In the genomic region with DNA sequence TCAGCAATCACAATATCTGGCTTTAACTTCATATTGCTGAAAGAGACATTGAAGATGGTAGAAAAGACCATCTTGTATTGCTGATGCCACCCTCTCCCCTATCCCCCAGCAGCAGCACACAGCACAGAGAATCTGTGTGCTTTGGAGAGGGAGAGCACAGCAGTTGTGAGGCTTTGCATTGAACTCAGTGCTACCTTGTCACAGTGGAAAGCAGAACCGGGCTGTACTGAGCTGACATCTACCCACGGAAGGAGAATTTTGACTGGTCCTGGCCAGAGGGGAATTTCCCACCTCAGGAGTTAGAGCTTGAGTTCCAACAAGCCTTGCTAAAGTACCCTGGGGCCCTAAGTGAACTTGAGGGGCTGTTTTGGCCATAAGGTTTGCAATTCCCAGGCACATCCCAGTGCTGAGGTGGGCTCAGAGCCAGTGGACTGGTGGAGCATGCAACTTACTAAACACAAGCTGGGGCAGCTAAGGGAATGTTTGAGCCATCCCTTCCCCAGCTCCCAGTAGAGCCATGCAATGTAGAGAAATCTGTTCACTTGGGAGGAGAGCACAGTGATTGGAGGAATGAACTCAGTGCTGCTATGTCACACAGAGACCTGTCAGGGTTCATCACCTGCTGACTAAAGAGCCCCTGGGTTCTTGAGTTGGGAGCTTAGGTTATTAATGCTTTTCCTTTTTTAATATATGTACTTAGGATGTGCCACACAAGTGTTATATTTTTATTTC, we compare ENCODE assay signal across 13 cellular contexts.
DNase-seq lines count a peak whose midpoint lies in the region; ATAC-seq and TF ChIP-seq lines count a peak whose summit lies in the region.
"Had no signal": no experiment of that assay in that cellular context is flagged by ENCODE, and none has a peak within 500 bp of the region (broad histone marks: within the 10 kb centered on the region; RNA-seq: fewer than 3 reads in every experiment).

No MANE protein-coding gene starts in this region.

- no peak overlapping the region for H2BK12ac ChIP-seq in trophoblast cell (ENCODE audit: low read length)

- no peak overlapping the region for H3K27ac ChIP-seq in trophoblast cell (ENCODE audit: low read depth, low read length)
- H3K27ac ChIP-seq: cardiac muscle cell, tibial artery had no signal

- no peak overlapping the region for H4K12ac ChIP-seq in trophoblast cell (ENCODE audit: low read depth, low read length)

- H3K79me2 ChIP-seq in trophoblast cell (ENCODE audit: control insufficient read depth, insufficient read depth, low read length, poor library complexity): no peaks in the 10 kb centered on the region

- H4K8ac ChIP-seq in trophoblast cell (ENCODE audit: low read depth, low read length): no peak overlapping the region

- peak; percentile 58 for DNase-seq in activated CD4-positive, alpha-beta T cell treated with anti-CD3 and anti-CD28 coated beads, Interleukin-2, amount 10 ng/mL, durations not matched to agents 24 days and 14 days
- no peak for DNase-seq in activated CD4-positive, alpha-beta T cell treated with anti-CD3 and anti-CD28 coated beads, Interleukin-2, amount 50 U/mL, for 1 hour
- DNase-seq in trophoblast cell (no peak), CD14-positive monocyte (ENCODE audit: low spot score) (no peak), Ammon's horn (ENCODE audit: low spot score) (no peak), GM03348 (ENCODE audit: low spot score) (no peak)
- DNase-seq: left ventricle myocardium superior, NCI-H526 treated with DMSO at 0.1 percent for 48 hours, T-cell, tibial artery had no signal

- no peak overlapping the region for H2AK5ac ChIP-seq in trophoblast cell (ENCODE audit: low read length)

- no CpG with 5 or more reads among the region's 2 CpGs for WGBS in trophoblast cell (ENCODE audit: extremely low coverage, insufficient coverage, insufficient read length)

- H3K36me3 ChIP-seq in trophoblast cell (ENCODE audit: control insufficient read depth in 1 of 2, insufficient read depth in 2 of 2, low read length in 2 of 2): no peaks in the 10 kb centered on the region
- H3K36me3 ChIP-seq: cardiac muscle cell, tibial artery had no signal

- H2AFZ ChIP-seq in trophoblast cell (ENCODE audit: insufficient read depth, low read length, poor library complexity): no peak overlapping the region

- H3K4me1 Mint-ChIP-seq in activated CD4-positive, alpha-beta T cell treated with anti-CD3 and anti-CD28 coated beads, Interleukin-2, amount 10 ng/mL, durations not matched to agents 24 days and 14 days: peaks cover 16% of the 10 kb centered on the region
- H3K4me1 Mint-ChIP-seq in CD14-positive monocyte: peaks cover 17% of the 10 kb centered on the region

- no peak overlapping the region for H3K18ac ChIP-seq in trophoblast cell (ENCODE audit: low read length)

- H3K23ac ChIP-seq in trophoblast cell (ENCODE audit: low read length): peak overlapping the region; percentile 23

- H3K4me3 ChIP-seq in trophoblast cell (ENCODE audit: low read depth, low read length): no peak overlapping the region
- H3K4me3 ChIP-seq: cardiac muscle cell, tibial artery had no signal

- no peaks in the 10 kb centered on the region for H3K27me3 ChIP-seq in trophoblast cell (ENCODE audit: insufficient read depth, low read length)
- H3K27me3 ChIP-seq: cardiac muscle cell had no signal

- no peak overlapping the region for H3K14ac ChIP-seq in trophoblast cell (ENCODE audit: low read length)

- no peaks in the 10 kb centered on the region for H3K9me3 Mint-ChIP-seq in activated CD4-positive, alpha-beta T cell treated with anti-CD3 and anti-CD28 coated beads, Interleukin-2, amount 10 ng/mL, durations not matched to agents 24 days and 14 days
- peaks cover 0 to 1% (median 0%) of the 10 kb centered on the region in 7 donors for H3K9me3 Mint-ChIP-seq in CD14-positive monocyte
- H3K9me3 Mint-ChIP-seq: T-cell had no signal

- H3K4me2 ChIP-seq in trophoblast cell (ENCODE audit: low read length): no peak overlapping the region

- no peaks in the 10 kb centered on the region for H3K4me1 ChIP-seq in trophoblast cell (ENCODE audit: control insufficient read depth in 1 of 2, insufficient read depth in 2 of 2, low read length in 2 of 2)
- H3K4me1 ChIP-seq: tibial artery had no signal

- no peak overlapping the region for H3K4me3 Mint-ChIP-seq in activated CD4-positive, alpha-beta T cell treated with anti-CD3 and anti-CD28 coated beads, Interleukin-2, amount 10 ng/mL, durations not matched to agents 24 days and 14 days
- H3K4me3 Mint-ChIP-seq in CD14-positive monocyte: no peak overlapping the region
- H3K4me3 Mint-ChIP-seq: T-cell had no signal

- H3K4ac ChIP-seq in trophoblast cell (ENCODE audit: low read depth, low read length): no peak overlapping the region

- ATAC-seq in GM21390 (IDR thresholded peaks at IDR 0.05; ENCODE audit: unreplicated experiment) (peak; percentile 51), HG03108 (IDR thresholded peaks at IDR 0.05; ENCODE audit: unreplicated experiment) (peak; percentile 46)
- ATAC-seq: left ventricle myocardium superior, T-cell had no signal

- no peak overlapping the region for H2BK120ac ChIP-seq in trophoblast cell (ENCODE audit: insufficient read depth, low read length, poor library complexity)

- H3K79me1 ChIP-seq in trophoblast cell (ENCODE audit: low read length): no peaks in the 10 kb centered on the region

- no peak overlapping the region for H2BK5ac ChIP-seq in trophoblast cell (ENCODE audit: low read depth, low read length, poor library complexity)

- no peaks in the 10 kb centered on the region for H3K9me3 ChIP-seq in trophoblast cell (ENCODE audit: insufficient read depth, low read depth, low read length)
- H3K9me3 ChIP-seq: tibial artery had no signal

- H3K27me3 Mint-ChIP-seq in activated CD4-positive, alpha-beta T cell treated with anti-CD3 and anti-CD28 coated beads, Interleukin-2, amount 10 ng/mL, durations not matched to agents 24 days and 14 days: peaks cover 15% of the 10 kb centered on the region
- H3K27me3 Mint-ChIP-seq in CD14-positive monocyte (ENCODE audit: low read depth in 3 of 3): peaks cover 0 to 7% (median 3%) of the 10 kb centered on the region in 3 donors

- no peak overlapping the region for H4K91ac ChIP-seq in trophoblast cell (ENCODE audit: low read depth, low read length)

- H3K27ac Mint-ChIP-seq in activated CD4-positive, alpha-beta T cell treated with anti-CD3 and anti-CD28 coated beads, Interleukin-2, amount 10 ng/mL, durations not matched to agents 24 days and 14 days: no peak overlapping the region
- H3K27ac Mint-ChIP-seq in CD14-positive monocyte: peak overlapping the region in 2 of 7 donors; percentile 29 to 63
- H3K27ac Mint-ChIP-seq: T-cell had no signal

- intact Hi-C loops in activated CD4-positive, alpha-beta T cell treated with anti-CD3 and anti-CD28 coated beads, Interleukin-2, amount 10 ng/mL, durations not matched to agents 24 days and 14 days (cut with micrococcal nuclease): loop anchor here (5.0 to 10.0 kb wide), 4 partner anchors 119 to 419 kb away; a partner anchor contains a TSS
- intact Hi-C loops in CD14-positive monocyte (cut with micrococcal nuclease): loop anchor here in 1 of 2 donors (5.0 kb wide), 2 partner anchors 209 to 419 kb away; a partner anchor contains a TSS

- no peaks in the 10 kb centered on the region for H3K36me3 Mint-ChIP-seq in activated CD4-positive, alpha-beta T cell treated with anti-CD3 and anti-CD28 coated beads, Interleukin-2, amount 10 ng/mL, durations not matched to agents 24 days and 14 days (ENCODE audit: low read depth)
- no peaks in the 10 kb centered on the region for H3K36me3 Mint-ChIP-seq in CD14-positive monocyte
- H3K36me3 Mint-ChIP-seq: T-cell had no signal

- no peak overlapping the region for H3K9ac ChIP-seq in trophoblast cell (ENCODE audit: low read length)

- no peak for TF ChIP-seq CTCF in CD14-positive monocyte (IDR thresholded peaks at IDR 0.05)
